ENCODE assay signal across 8 cellular contexts in the genomic region with DNA sequence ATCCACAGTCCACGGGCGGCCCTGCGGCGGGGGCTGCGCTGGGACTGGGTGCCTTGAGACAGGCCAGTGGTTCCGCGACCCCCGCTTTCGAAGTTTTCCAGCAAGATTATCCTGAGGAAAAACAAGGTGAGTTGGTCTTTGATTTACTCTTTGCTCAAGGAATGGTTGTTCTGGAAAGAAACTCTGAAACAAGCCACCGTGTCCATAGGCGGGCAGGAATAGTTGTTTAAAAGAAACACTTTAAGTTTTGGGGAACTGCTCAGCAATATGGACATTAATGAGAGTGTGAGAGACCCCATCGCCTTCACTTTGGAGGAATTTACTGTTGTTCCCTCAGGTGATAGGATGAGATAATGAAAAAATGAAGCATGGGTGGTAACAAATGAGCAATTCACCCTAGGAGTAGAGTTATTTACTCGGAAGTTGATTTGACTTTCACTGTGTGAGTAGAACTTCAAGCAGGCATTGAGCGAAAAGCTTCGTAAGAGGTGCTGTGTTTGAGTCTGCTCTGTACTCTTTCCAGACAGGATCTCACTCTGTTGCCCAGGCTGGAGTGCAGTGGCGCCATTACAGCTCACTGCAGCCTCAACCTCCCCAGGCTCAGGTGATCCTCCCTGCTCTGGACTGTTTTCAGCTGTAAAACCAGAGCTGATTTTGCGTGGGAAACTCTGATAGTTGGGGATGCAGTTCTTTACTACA. TPM values are rescaled to one million over a fixed set of nuclear protein-coding genes. Genes with fewer than 3 reads are reported as not detected.
DNase-seq lines count a peak whose midpoint lies in the region; ATAC-seq and TF ChIP-seq lines count a peak whose summit lies in the region.

No MANE protein-coding gene starts in this region.

- H3K27ac ChIP-seq in CD4-positive, alpha-beta memory T cell (ENCODE audit: low read depth, low read length), result no peak overlapping the region

- no peak for DNase-seq in CD4-positive, alpha-beta memory T cell
- DNase-seq in OCI-M2 (lab: John Stamatoyannopoulos, UW; ENCODE audit: unreplicated experiment), result peak; percentile 32
- DNase-seq in foreskin fibroblast, result peak in 1 of 2 donors; percentile 1
- no peak for DNase-seq in osteocyte (ENCODE audit: extremely low spot score, unreplicated experiment)
- DNase-seq in NCI-H2227 (lab: John Stamatoyannopoulos, UW; ENCODE audit: unreplicated experiment), result no peak
- no peak for DNase-seq in epidermal melanocyte (ENCODE audit: insufficient read length, low spot score)
- DNase-seq in NCI-H226, result no peak

- H3K9me3 Mint-ChIP-seq in CD4-positive, alpha-beta memory T cell, result peaks cover 0 to 2% (median 0%) of the 10 kb centered on the region in 8 donors
- no peaks in the 10 kb centered on the region for H3K9me3 Mint-ChIP-seq in osteocyte (ENCODE audit: unreplicated experiment)

- H3K4me3 Mint-ChIP-seq in CD4-positive, alpha-beta memory T cell, result peak overlapping the region in 6 of 8 donors; percentile 6 to 69 (median 58)
- peak overlapping the region; percentile 48 for H3K4me3 Mint-ChIP-seq in osteocyte (ENCODE audit: unreplicated experiment)

- no peak overlapping the region for H3K27ac Mint-ChIP-seq in CD4-positive, alpha-beta memory T cell
- no peak overlapping the region for H3K27ac Mint-ChIP-seq in osteocyte (ENCODE audit: unreplicated experiment)

- no peaks in the 10 kb centered on the region for H3K9me3 ChIP-seq in CD4-positive, alpha-beta memory T cell (ENCODE audit: control insufficient read depth in 1 of 2, low read length in 2 of 2)

- no peaks in the 10 kb centered on the region for H3K36me3 Mint-ChIP-seq in CD4-positive, alpha-beta memory T cell
- no peaks in the 10 kb centered on the region for H3K36me3 Mint-ChIP-seq in osteocyte (ENCODE audit: unreplicated experiment)

- peaks cover 1 to 12% (median 8%) of the 10 kb centered on the region in 4 donors for H3K4me1 Mint-ChIP-seq in CD4-positive, alpha-beta memory T cell
- peaks cover 5% of the 10 kb centered on the region for H3K4me1 Mint-ChIP-seq in osteocyte (ENCODE audit: unreplicated experiment)

- peaks cover 13% of the 10 kb centered on the region for H3K4me1 ChIP-seq in CD4-positive, alpha-beta memory T cell (ENCODE audit: insufficient read depth, low read length)

- POLR2A ChIA-PET in CD4-positive, alpha-beta memory T cell (lab: Charles Lee; ENCODE audit: partially characterized antibody), result no interaction called here

- H3K4me3 ChIP-seq in CD4-positive, alpha-beta memory T cell (ENCODE audit: low read length in 2 of 2), result no peak overlapping the region
- H3K4me3 ChIP-seq in foreskin fibroblast (ENCODE audit: low read depth in 1 of 2, low read length in 2 of 2), result peak overlapping the region; percentile 51 to 56

- peaks cover 25% of the 10 kb centered on the region for H3K27me3 ChIP-seq in CD4-positive, alpha-beta memory T cell (ENCODE audit: insufficient read depth, low read length)

- TF ChIP-seq CTCF in foreskin fibroblast (IDR thresholded peaks at IDR 0.05; ENCODE audit: low read depth, low read length) (no peak), osteocyte (IDR thresholded peaks at IDR 0.05) (no peak)

- peaks cover 38 to 46% of the 10 kb centered on the region in 2 donors for H3K27me3 Mint-ChIP-seq in CD4-positive, alpha-beta memory T cell
- H3K27me3 Mint-ChIP-seq in osteocyte (ENCODE audit: unreplicated experiment), result peaks cover 58% of the 10 kb centered on the region

- CTCF ChIA-PET in CD4-positive, alpha-beta memory T cell (lab: Charles Lee; ENCODE audit: partially characterized antibody), result interaction anchor here (1.6 kb wide), 1 partner anchor 636 kb away, joined by 6 read pairs; no protein-coding TSS in a partner anchor

- ATAC-seq in GM21423 (IDR thresholded peaks at IDR 0.05; ENCODE audit: unreplicated experiment), result no peak

- no peaks in the 10 kb centered on the region for H3K36me3 ChIP-seq in CD4-positive, alpha-beta memory T cell (ENCODE audit: insufficient read depth, low read length)

- intact Hi-C loops in CD4-positive, alpha-beta memory T cell (cut with micrococcal nuclease), result no loop called here

RNA-seq across cellular contexts. Expression of a gene that starts 1.1 kb away (rescaled TPM):
- not detected for total RNA-seq in CD4-positive, alpha-beta memory T cell
- under 1 TPM in 1 of 2 donors, not detected in 1; 0.03 TPM for polyA plus RNA-seq in CD4-positive, alpha-beta memory T cell
- 0.18 and 0.40 TPM in 2 replicates for total RNA-seq in osteocyte

Comparison
In these comparisons a context has a peak if more than half of its experiments do, and no peak if none do; other contexts are left out.
1. H3K4me3 ChIP-seq: peak in foreskin fibroblast (2 of 2); none in CD4-positive, alpha-beta memory T cell (0 of 2).